Comparison of ENCODE assay signal across 1 cellular context in the genomic region with DNA sequence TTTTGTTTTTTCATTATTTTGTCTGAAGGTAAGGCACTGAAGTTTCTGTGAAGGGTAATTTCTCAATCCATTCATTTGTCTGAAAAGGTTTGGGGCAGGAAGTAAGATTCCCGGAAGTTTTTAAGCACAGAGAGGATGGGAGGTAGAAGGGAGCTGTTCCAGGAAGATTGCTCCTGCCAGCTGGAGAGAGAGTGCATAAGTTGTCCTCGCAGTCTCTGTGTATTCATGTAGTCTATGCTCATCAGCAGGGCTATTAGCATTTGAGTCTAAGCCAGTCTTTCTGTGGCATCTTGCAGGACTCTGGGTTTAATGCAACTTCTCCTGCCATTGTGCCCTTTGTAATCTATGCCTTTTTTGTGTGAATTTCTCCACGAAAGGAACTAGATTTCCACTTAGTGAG.
TF ChIP-seq lines count a peak whose summit lies in the region.

No MANE protein-coding gene starts in this region.

TF ChIP-seq in IMR-90, 13 proteins besides CTCF, POLR2A, EP300 and RAD21:
- no peak for TF ChIP-seq MXI1 (IDR thresholded peaks at IDR 0.05; ENCODE audit: borderline replicate concordance, low read depth, low read length)
